Comparison of ENCODE assay signal across 29 cellular contexts in genomic region chr14:31941487-31941886, GRCh38.
"Had no signal": no experiment of that assay in that cellular context is flagged by ENCODE, and none has a peak within 500 bp of the region (broad histone marks: within the 10 kb centered on the region; RNA-seq: fewer than 3 reads in every experiment).

No MANE protein-coding gene starts in this region.

- H3K4me3 ChIP-seq: ascending aorta, body of pancreas, Peyer's patch, SJCRH30 had no signal

- ATAC-seq: activated CD8-positive, alpha-beta memory T cell treated with anti-CD3 and anti-CD28 coated beads, Interleukin-2, amount 10 ng/mL, durations not matched to agents 7 days and 5 days; body of pancreas; SK-N-SH treated with all-trans-retinoic acid at 6 μM for 48 hours; WTC11 had no signal

- H3K27me3 Mint-ChIP-seq: activated naive CD4-positive, alpha-beta T cell treated with anti-CD3 and anti-CD28 coated beads, Interleukin-2, amount 50 U/mL, for 24 hours; activated T-cell treated with anti-CD3 and anti-CD28 coated beads, Interleukin-2, amount 50 U/mL, for 24 hours had no signal

- DNase-seq: activated CD4-positive, alpha-beta T cell treated with anti-CD3 and anti-CD28 coated beads for 48 hours; activated CD4-positive, alpha-beta T cell treated with anti-CD3 and anti-CD28 coated beads, Interleukin-2, amount 50 U/mL, for 48 hours; activated CD4-positive, CD25-positive, alpha-beta regulatory T cell treated with anti-CD3 and anti-CD28 coated beads, Interleukin-2, amount 50 U/mL, for 72 hours; activated CD8-positive, alpha-beta memory T cell treated with anti-CD3 and anti-CD28 coated beads, Interleukin-2, amount 10 ng/mL, durations not matched to agents 7 days and 5 days; activated effector memory CD4-positive, alpha-beta T cell treated with Interleukin-2 at 50 U/mL for 16 hours; activated naive CD4-positive, alpha-beta T cell; activated T-cell treated with anti-CD3 and anti-CD28 coated beads, Interleukin-2, amount 50 U/mL, for 24 hours; amniotic stem cell; body of pancreas; central memory CD4-positive, alpha-beta T cell; KG1; NCI-H1048; NCI-H1417 treated with DMSO at 0.1 percent for 48 hours; NCI-H187; NCI-H2081; NCI-H226; NCI-H510A; Peyer's patch; Right ventricle myocardium superior; SJCRH30; SW 1271 had no signal

- H3K9me3 Mint-ChIP-seq: activated naive CD4-positive, alpha-beta T cell treated with anti-CD3 and anti-CD28 coated beads, Interleukin-2, amount 50 U/mL, for 24 hours; activated T-helper 1 cell treated with anti-CD3 and anti-CD28 coated beads, Interleukin-12 subunit alpha, Interleukin-12 subunit beta, Interleukin-2, Interleukin-4 antibody, amounts not matched to agents 30 ng/mL and 10 ng/mL and 1 ng/mL, durations not matched to agents 14 hours and 24 hours and 36 hours; IgD-negative memory B cell; WTC11 had no signal

- H3K27ac ChIP-seq: ascending aorta, body of pancreas, RWPE1, SJCRH30 had no signal

- H3K27me3 ChIP-seq: ascending aorta, body of pancreas, Peyer's patch, SJCRH30 had no signal

- H3K4me1 ChIP-seq: ascending aorta, body of pancreas had no signal

- FAIRE-seq: bronchial epithelial cell had no signal

- H3K36me3 ChIP-seq: ascending aorta, Peyer's patch, SJCRH30 had no signal

- H3K4me3 Mint-ChIP-seq: activated CD8-positive, alpha-beta memory T cell treated with anti-CD3 and anti-CD28 coated beads, Interleukin-2, amount 10 ng/mL, durations not matched to agents 7 days and 5 days; activated naive CD4-positive, alpha-beta T cell treated with anti-CD3 and anti-CD28 coated beads, Interleukin-2, amount 50 U/mL, for 24 hours; activated T-cell treated with anti-CD3 and anti-CD28 coated beads, Interleukin-2, amount 50 U/mL, for 24 hours; activated T-helper 1 cell treated with anti-CD3 and anti-CD28 coated beads, Interleukin-12 subunit alpha, Interleukin-12 subunit beta, Interleukin-2, Interleukin-4 antibody, amounts not matched to agents 30 ng/mL and 10 ng/mL and 1 ng/mL, durations not matched to agents 14 hours and 24 hours and 36 hours; IgD-negative memory B cell; WTC11 had no signal

- H3K27ac Mint-ChIP-seq: activated CD8-positive, alpha-beta memory T cell treated with anti-CD3 and anti-CD28 coated beads, Interleukin-2, amount 10 ng/mL, durations not matched to agents 7 days and 5 days; activated naive CD4-positive, alpha-beta T cell treated with anti-CD3 and anti-CD28 coated beads, Interleukin-2, amount 50 U/mL, for 24 hours; activated T-cell treated with anti-CD3 and anti-CD28 coated beads, Interleukin-2, amount 50 U/mL, for 24 hours; activated T-helper 1 cell treated with anti-CD3 and anti-CD28 coated beads, Interleukin-12 subunit alpha, Interleukin-12 subunit beta, Interleukin-2, Interleukin-4 antibody, amounts not matched to agents 30 ng/mL and 10 ng/mL and 1 ng/mL, durations not matched to agents 14 hours and 24 hours and 36 hours; IgD-negative memory B cell; WTC11 had no signal

- H3K9me3 ChIP-seq: ascending aorta, body of pancreas, Peyer's patch, SJCRH30 had no signal

- H3K36me3 Mint-ChIP-seq: activated CD8-positive, alpha-beta memory T cell treated with anti-CD3 and anti-CD28 coated beads, Interleukin-2, amount 10 ng/mL, durations not matched to agents 7 days and 5 days; activated naive CD4-positive, alpha-beta T cell treated with anti-CD3 and anti-CD28 coated beads, Interleukin-2, amount 50 U/mL, for 24 hours; IgD-negative memory B cell; WTC11 had no signal
